In the genomic region with DNA sequence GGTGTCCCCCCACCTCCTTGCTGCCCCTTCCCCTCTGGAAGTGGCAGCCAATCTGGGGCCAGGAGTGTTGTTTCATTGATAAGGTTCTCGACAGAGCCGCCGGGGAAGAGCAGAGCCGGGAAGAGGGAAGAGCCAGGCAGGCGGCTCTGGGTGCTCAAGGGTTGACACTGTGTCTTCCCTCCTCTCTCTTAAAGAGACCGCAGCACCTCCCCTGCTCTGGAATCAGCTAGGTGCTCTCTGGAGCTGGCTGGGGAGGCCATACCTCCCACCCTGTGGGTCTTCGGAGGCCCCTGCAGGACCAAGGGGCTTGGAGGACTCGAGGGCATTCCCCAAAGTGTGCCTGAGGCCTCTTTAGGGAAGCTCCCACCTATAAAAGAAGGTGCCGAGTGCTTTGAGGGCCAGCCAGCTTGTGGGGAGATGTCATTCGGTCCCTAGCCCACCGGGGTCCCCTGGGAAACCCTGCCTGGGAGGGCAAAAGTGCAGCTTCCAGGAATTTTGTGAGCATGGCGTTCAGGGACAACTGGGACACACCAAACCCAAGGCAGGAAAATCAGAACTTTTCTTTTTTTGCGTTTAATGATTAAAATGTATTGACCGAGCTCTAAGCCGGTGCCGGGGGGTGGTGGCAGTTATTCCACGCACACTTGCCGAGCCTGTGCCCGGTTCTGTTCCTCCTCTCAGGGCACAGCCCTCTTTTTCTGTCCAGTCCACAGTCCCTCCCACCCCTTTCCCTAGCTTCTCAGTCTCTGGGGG, we compare ENCODE assay signal across 8 cellular contexts. TPM values are rescaled to one million over a fixed set of nuclear protein-coding genes. Genes with fewer than 3 reads are reported as not detected.
DNase-seq lines count a peak whose midpoint lies in the region; ATAC-seq and TF ChIP-seq lines count a peak whose summit lies in the region.

No MANE protein-coding gene starts in this region.

- TF ChIP-seq CTCF in HFFc6 (IDR thresholded peaks at IDR 0.05) (no peak), liver (IDR thresholded peaks at IDR 0.05; ENCODE audit: low read depth, low read length, missing input control) (no peak), tibial artery (IDR thresholded peaks at IDR 0.05) (no peak)

- peak overlapping the region; percentile 93 for H3K4me3 Mint-ChIP-seq in HFFc6

- no peaks in the 10 kb centered on the region for H3K9me3 Mint-ChIP-seq in HFFc6

- WGBS in liver, result 13% methylated on average over 19 of the region's 19 CpGs

- H3K4me1 ChIP-seq in ACC112 (ENCODE audit: control insufficient read depth, insufficient read depth, low read length, unreplicated experiment), result peaks cover 18% of the 10 kb centered on the region
- H3K4me1 ChIP-seq in liver (ENCODE audit: control insufficient read depth in 4 of 4, insufficient read depth in 4 of 4, low read length in 3 of 4), result peaks cover 9 to 56% (median 43%) of the 10 kb centered on the region in 4 donors
- peaks cover 0 to 47% (median 43%) of the 10 kb centered on the region in 4 donors for H3K4me1 ChIP-seq in tibial artery

- H3K27me3 ChIP-seq in ACC112 (ENCODE audit: insufficient read depth, low read length), result no peaks in the 10 kb centered on the region
- H3K27me3 ChIP-seq in liver (ENCODE audit: control insufficient read depth in 4 of 4, insufficient read depth in 4 of 4, low read length in 3 of 4), result no peaks in the 10 kb centered on the region
- no peaks in the 10 kb centered on the region for H3K27me3 ChIP-seq in tibial artery

- H3K79me2 ChIP-seq in ACC112 (ENCODE audit: control insufficient read depth, insufficient read depth, low read length, unreplicated experiment), result peaks cover 75% of the 10 kb centered on the region

- peaks cover 41% of the 10 kb centered on the region for H3K4me1 Mint-ChIP-seq in HFFc6 (ENCODE audit: low read depth)

- peaks cover 7% of the 10 kb centered on the region; the same call in 1 of the 2 replicates for H3K36me3 ChIP-seq in ACC112 (ENCODE audit: insufficient read depth, low read length)
- peaks cover 9 to 19% (median 17%) of the 10 kb centered on the region in 4 donors for H3K36me3 ChIP-seq in liver (ENCODE audit: control insufficient read depth in 4 of 4, insufficient read depth in 3 of 4, low read depth in 1 of 4, low read length in 3 of 4)
- H3K36me3 ChIP-seq in tibial artery, result peaks cover 18 to 41% (median 37%) of the 10 kb centered on the region in 3 donors

- H3K9me3 ChIP-seq in liver (ENCODE audit: control insufficient read depth in 4 of 4, low read length in 3 of 4), result no peaks in the 10 kb centered on the region
- H3K9me3 ChIP-seq in tibial artery, result no peaks in the 10 kb centered on the region

- H3K27me3 Mint-ChIP-seq in HFFc6 (ENCODE audit: insufficient read depth), result no peaks in the 10 kb centered on the region; the same call in none of the 2 replicates

- H3K4me3 ChIP-seq in ACC112 (ENCODE audit: low read depth, low read length) (peak overlapping the region; percentile 97), liver (ENCODE audit: low read depth in 1 of 3, low read length in 3 of 3) (peak overlapping the region; percentile 77 to 93 (median 81)), tibial artery (peak overlapping the region; percentile 90 to 91)

- ATAC-seq in HG02759 (IDR thresholded peaks at IDR 0.05; ENCODE audit: unreplicated experiment) (no peak), GM18498 (IDR thresholded peaks at IDR 0.05; ENCODE audit: unreplicated experiment) (no peak)

- TF ChIP-seq RAD21 in liver (IDR thresholded peaks at IDR 0.05), result peak in 1 of 2 donors; percentile 27

- peaks cover 23% of the 10 kb centered on the region for H3K36me3 Mint-ChIP-seq in HFFc6 (ENCODE audit: low read depth)

- no peak overlapping the region for H2AFZ ChIP-seq in ACC112 (ENCODE audit: low read length, unreplicated experiment)

- intact Hi-C loops in tibial artery (cut with DNase I; ENCODE audit: low total_unique reads), result no loop called here

- no peak for DNase-seq in HFFc6
- peak; percentile 46 for DNase-seq in astrocyte of the hippocampus (ENCODE audit: low read depth, low spot score)
- no peak for DNase-seq in tibial artery
- DNase-seq in CD1c-positive myeloid dendritic cell (ENCODE audit: extremely low spot score), result no peak

- H3K27ac ChIP-seq in ACC112 (ENCODE audit: low read depth, low read length) (peak overlapping the region; percentile 27; the same call in 1 of the 2 replicates), liver (ENCODE audit: low read depth in 1 of 2, low read length in 2 of 2) (peak overlapping the region; percentile 65 to 67), tibial artery (peak overlapping the region; percentile 100)

- H3K9ac ChIP-seq in liver (ENCODE audit: low read depth in 1 of 2, low read length in 2 of 2), result peak overlapping the region; percentile 36 to 71

- H3K27ac Mint-ChIP-seq in HFFc6, result peak overlapping the region; percentile 94

TF ChIP-seq in liver, 16 proteins besides CTCF, POLR2A, EP300 and RAD21:
- TF ChIP-seq FOXA1 (IDR thresholded peaks at IDR 0.05), result no peak
- TF ChIP-seq, protein P1, sequence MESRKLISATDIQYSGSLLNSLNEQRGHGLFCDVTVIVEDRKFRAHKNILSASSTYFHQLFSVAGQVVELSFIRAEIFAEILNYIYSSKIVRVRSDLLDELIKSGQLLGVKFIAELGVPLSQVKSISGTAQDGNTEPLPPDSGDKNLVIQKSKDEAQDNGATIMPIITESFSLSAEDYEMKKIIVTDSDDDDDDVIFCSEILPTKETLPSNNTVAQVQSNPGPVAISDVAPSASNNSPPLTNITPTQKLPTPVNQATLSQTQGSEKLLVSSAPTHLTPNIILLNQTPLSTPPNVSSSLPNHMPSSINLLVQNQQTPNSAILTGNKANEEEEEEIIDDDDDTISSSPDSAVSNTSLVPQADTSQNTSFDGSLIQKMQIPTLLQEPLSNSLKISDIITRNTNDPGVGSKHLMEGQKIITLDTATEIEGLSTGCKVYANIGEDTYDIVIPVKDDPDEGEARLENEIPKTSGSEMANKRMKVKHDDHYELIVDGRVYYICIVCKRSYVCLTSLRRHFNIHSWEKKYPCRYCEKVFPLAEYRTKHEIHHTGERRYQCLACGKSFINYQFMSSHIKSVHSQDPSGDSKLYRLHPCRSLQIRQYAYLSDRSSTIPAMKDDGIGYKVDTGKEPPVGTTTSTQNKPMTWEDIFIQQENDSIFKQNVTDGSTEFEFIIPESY (IDR thresholded peaks at IDR 0.05), result no peak
- TF ChIP-seq JUND (IDR thresholded peaks at IDR 0.05), result no peak
- TF ChIP-seq FOXA2 (IDR thresholded peaks at IDR 0.05), result no peak
- TF ChIP-seq EGR1 (IDR thresholded peaks at IDR 0.05; ENCODE audit: low read depth in 2 of 2), result no peak
- peak; percentile 17 to 62 for TF ChIP-seq HNF4A (conservative IDR thresholded peaks at IDR 0.05)
- no peak for TF ChIP-seq GABPA (IDR thresholded peaks at IDR 0.05 in 1 of 2, conservative IDR thresholded peaks at IDR 0.05 in 1 of 2)
- TF ChIP-seq HNF4G (IDR thresholded peaks at IDR 0.05), result no peak
- TF ChIP-seq TAF1 (conservative IDR thresholded peaks at IDR 0.05), result peak; percentile 15
- TF ChIP-seq, protein P2, sequence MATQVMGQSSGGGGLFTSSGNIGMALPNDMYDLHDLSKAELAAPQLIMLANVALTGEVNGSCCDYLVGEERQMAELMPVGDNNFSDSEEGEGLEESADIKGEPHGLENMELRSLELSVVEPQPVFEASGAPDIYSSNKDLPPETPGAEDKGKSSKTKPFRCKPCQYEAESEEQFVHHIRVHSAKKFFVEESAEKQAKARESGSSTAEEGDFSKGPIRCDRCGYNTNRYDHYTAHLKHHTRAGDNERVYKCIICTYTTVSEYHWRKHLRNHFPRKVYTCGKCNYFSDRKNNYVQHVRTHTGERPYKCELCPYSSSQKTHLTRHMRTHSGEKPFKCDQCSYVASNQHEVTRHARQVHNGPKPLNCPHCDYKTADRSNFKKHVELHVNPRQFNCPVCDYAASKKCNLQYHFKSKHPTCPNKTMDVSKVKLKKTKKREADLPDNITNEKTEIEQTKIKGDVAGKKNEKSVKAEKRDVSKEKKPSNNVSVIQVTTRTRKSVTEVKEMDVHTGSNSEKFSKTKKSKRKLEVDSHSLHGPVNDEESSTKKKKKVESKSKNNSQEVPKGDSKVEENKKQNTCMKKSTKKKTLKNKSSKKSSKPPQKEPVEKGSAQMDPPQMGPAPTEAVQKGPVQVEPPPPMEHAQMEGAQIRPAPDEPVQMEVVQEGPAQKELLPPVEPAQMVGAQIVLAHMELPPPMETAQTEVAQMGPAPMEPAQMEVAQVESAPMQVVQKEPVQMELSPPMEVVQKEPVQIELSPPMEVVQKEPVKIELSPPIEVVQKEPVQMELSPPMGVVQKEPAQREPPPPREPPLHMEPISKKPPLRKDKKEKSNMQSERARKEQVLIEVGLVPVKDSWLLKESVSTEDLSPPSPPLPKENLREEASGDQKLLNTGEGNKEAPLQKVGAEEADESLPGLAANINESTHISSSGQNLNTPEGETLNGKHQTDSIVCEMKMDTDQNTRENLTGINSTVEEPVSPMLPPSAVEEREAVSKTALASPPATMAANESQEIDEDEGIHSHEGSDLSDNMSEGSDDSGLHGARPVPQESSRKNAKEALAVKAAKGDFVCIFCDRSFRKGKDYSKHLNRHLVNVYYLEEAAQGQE (IDR thresholded peaks at IDR 0.05), result no peak
- no peak for TF ChIP-seq NR2F2 (IDR thresholded peaks at IDR 0.05)
- TF ChIP-seq YY1 (IDR thresholded peaks at IDR 0.05), result peak; percentile 47
- TF ChIP-seq, protein P3, sequence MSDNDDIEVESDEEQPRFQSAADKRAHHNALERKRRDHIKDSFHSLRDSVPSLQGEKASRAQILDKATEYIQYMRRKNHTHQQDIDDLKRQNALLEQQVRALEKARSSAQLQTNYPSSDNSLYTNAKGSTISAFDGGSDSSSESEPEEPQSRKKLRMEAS (IDR thresholded peaks at IDR 0.05), result no peak
- TF ChIP-seq RXRA (IDR thresholded peaks at IDR 0.05), result peak; percentile 21 to 36
- peak; percentile 54 for TF ChIP-seq SP1 (IDR thresholded peaks at IDR 0.05)
- TF ChIP-seq, protein P4, sequence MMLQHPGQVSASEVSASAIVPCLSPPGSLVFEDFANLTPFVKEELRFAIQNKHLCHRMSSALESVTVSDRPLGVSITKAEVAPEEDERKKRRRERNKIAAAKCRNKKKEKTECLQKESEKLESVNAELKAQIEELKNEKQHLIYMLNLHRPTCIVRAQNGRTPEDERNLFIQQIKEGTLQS (IDR thresholded peaks at IDR 0.05), result no peak

RNA-seq across cellular contexts. Expression of a gene that starts 2.9 kb away (rescaled TPM):
- total RNA-seq in HFFc6 (2021; fragmentation: NEBNext Ultra II Directional; extraction: Animal tissue kit (Norgen Biotek cat#: 25700)), result 10 to 100 TPM; 18.5 to 22.0 (median 20.9) TPM
- total RNA-seq in liver, result 1 to 10 TPM; 4.3 to 7.9 TPM
- 1 to 10 TPM; 1.8 to 5.8 TPM for polyA plus RNA-seq in liver

RNA-seq across cellular contexts. Expression of a gene that starts 13.2 kb away (rescaled TPM):
- 1 to 10 TPM; 3.2 to 4.2 (median 3.6) TPM for total RNA-seq in HFFc6 (2021; fragmentation: NEBNext Ultra II Directional; extraction: Animal tissue kit (Norgen Biotek cat#: 25700))
- 1 to 10 TPM; 5.9 to 7.0 TPM for total RNA-seq in liver
- 1 to 10 TPM in 1 of 2 donors, under 1 TPM in 1; 0.97 to 1.1 TPM for polyA plus RNA-seq in liver

RNA-seq across cellular contexts. Expression of a gene that starts 51.9 kb away (rescaled TPM):
- under 1 TPM in 4 of 6 experiments, not detected in 2; 0.14 to 0.25 (median 0.21) TPM for total RNA-seq in HFFc6 (2021; fragmentation: NEBNext Ultra II Directional; extraction: Animal tissue kit (Norgen Biotek cat#: 25700))
- total RNA-seq in liver, result 100 to 1,000 TPM in 1 of 2 donors, 10 to 100 TPM in 1; 31.3 to 620 TPM
- polyA plus RNA-seq in liver, result 100 to 1,000 TPM; 397 to 812 TPM

Comparison
In these comparisons a context has a peak if more than half of its experiments do, and no peak if none do; other contexts are left out.
1. H3K27ac ChIP-seq: peak in every context shown above with its lines; median percentile 100 in tibial artery; 66 in liver; 27 in ACC112.
2. RNA of a gene that starts 51.9 kb away (total RNA-seq): 31.3 to 620 TPM in liver; 0.14 to 0.25 TPM in HFFc6; every median in the first group is over 10 times any median in the second.
3. Peak in every context shown above with its lines, with median percentiles within 50 percentile points of each other: H3K4me3 ChIP-seq.